In genomic region chr20:50196248-50196647, GRCh38 we compare ENCODE assay signal across 26 cellular contexts. TPM values are rescaled to one million over a fixed set of nuclear protein-coding genes. Genes with fewer than 3 reads are reported as not detected.
DNase-seq lines count a peak whose midpoint lies in the region; ATAC-seq and TF ChIP-seq lines count a peak whose summit lies in the region.
"Had no signal": no experiment of that assay in that cellular context is flagged by ENCODE, and none has a peak within 500 bp of the region (broad histone marks: within the 10 kb centered on the region; RNA-seq: fewer than 3 reads in every experiment).

No MANE protein-coding gene starts in this region.

- WGBS in upper lobe of left lung, 2 donors, result 78 to 92% methylated on average over 4 of the region's 4 CpGs

- peaks cover 0 to 48% (median 14%) of the 10 kb centered on the region in 4 donors for H3K36me3 ChIP-seq in upper lobe of left lung

- H3K9me3 ChIP-seq in upper lobe of left lung, result no peaks in the 10 kb centered on the region
- H3K9me3 ChIP-seq: ascending aorta had no signal

- H3K9me3 Mint-ChIP-seq in activated naive CD4-positive, alpha-beta T cell treated with anti-CD3 and anti-CD28 coated beads, Interleukin-2, amount 50 U/mL, for 72 hours, result no peaks in the 10 kb centered on the region
- H3K9me3 Mint-ChIP-seq in dendritic cell treated with granulocyte-macrophage colony-stimulating factor and Interleukin-4, amounts not matched to agents 40 ng/mL and 50 ng/mL, for 4 days, result no peaks in the 10 kb centered on the region
- H3K9me3 Mint-ChIP-seq: activated CD8-positive, alpha-beta T cell treated with anti-CD3 and anti-CD28 coated beads for 36 hours; activated naive CD4-positive, alpha-beta T cell treated with anti-CD3 and anti-CD28 coated beads, Interleukin-2, amount 10 ng/mL, durations not matched to agents 7 days and 5 days had no signal

- DNase-seq in activated naive CD4-positive, alpha-beta T cell treated with anti-CD3 and anti-CD28 coated beads, Interleukin-2, amount 50 U/mL, for 72 hours (ENCODE audit: low spot score in 2 of 2), result no peak
- no peak for DNase-seq in activated naive CD4-positive, alpha-beta T cell (lab: John Stamatoyannopoulos, UW)
- DNase-seq in NCI-H2171 (lab: John Stamatoyannopoulos, UW) (peak; percentile 65), upper lobe of left lung (no peak)
- no peak for DNase-seq in activated effector memory CD4-positive, alpha-beta T cell treated with anti-CD3 and anti-CD28 coated beads, Interleukin-2, amount 50 U/mL, for 16 hours
- DNase-seq: activated CD8-positive, alpha-beta T cell treated with anti-CD3 and anti-CD28 coated beads for 36 hours; activated naive CD4-positive, alpha-beta T cell treated with anti-CD3 and anti-CD28 coated beads, Interleukin-2, amount 10 ng/mL, durations not matched to agents 7 days and 5 days; activated T-cell treated with anti-CD3 and anti-CD28 coated beads, Interleukin-2, amount 50 U/mL, for 1 hour; caudate nucleus; EL; H7; head of caudate nucleus; mammary epithelial cell; NCI-H1105; NCI-H1930; NCI-H345; NCI-H748 treated with DMSO at 0.1 percent for 48 hours; nucleus accumbens; Right ventricle myocardium superior; stimulated activated CD4-positive, alpha-beta T cell treated with anti-CD3 and anti-CD28 coated beads, Interleukin-2, amount 100 ng/mL, for 24 hours had no signal

- no peaks in the 10 kb centered on the region for H3K27me3 Mint-ChIP-seq in dendritic cell treated with granulocyte-macrophage colony-stimulating factor and Interleukin-4, amounts not matched to agents 40 ng/mL and 50 ng/mL, for 4 days
- H3K27me3 Mint-ChIP-seq: activated CD8-positive, alpha-beta T cell treated with anti-CD3 and anti-CD28 coated beads for 36 hours had no signal

- H3K4me3 ChIP-seq in upper lobe of left lung, result no peak overlapping the region
- H3K4me3 ChIP-seq: smooth muscle cell had no signal

- peaks cover 60% of the 10 kb centered on the region for H3K4me1 Mint-ChIP-seq in dendritic cell treated with granulocyte-macrophage colony-stimulating factor and Interleukin-4, amounts not matched to agents 40 ng/mL and 50 ng/mL, for 4 days (ENCODE audit: low read depth)

- peaks cover 20 to 28% (median 23%) of the 10 kb centered on the region in 4 donors for H3K4me1 ChIP-seq in upper lobe of left lung

- no peak overlapping the region for H3K4me3 Mint-ChIP-seq in dendritic cell treated with granulocyte-macrophage colony-stimulating factor and Interleukin-4, amounts not matched to agents 40 ng/mL and 50 ng/mL, for 4 days
- H3K4me3 Mint-ChIP-seq: activated CD8-positive, alpha-beta T cell treated with anti-CD3 and anti-CD28 coated beads for 36 hours; activated naive CD4-positive, alpha-beta T cell treated with anti-CD3 and anti-CD28 coated beads, Interleukin-2, amount 10 ng/mL, durations not matched to agents 7 days and 5 days had no signal

- intact Hi-C loops in dendritic cell treated with granulocyte-macrophage colony-stimulating factor and Interleukin-4, amounts not matched to agents 40 ng/mL and 50 ng/mL, for 4 days (cut with micrococcal nuclease), result no loop called here

- no peak for ATAC-seq in activated naive CD4-positive, alpha-beta T cell treated with anti-CD3 and anti-CD28 coated beads, Interleukin-2, amount 50 U/mL, for 72 hours
- ATAC-seq in upper lobe of left lung (ENCODE audit: low FRiP score in 2 of 2) (no peak), GM21367 (IDR thresholded peaks at IDR 0.05; ENCODE audit: unreplicated experiment) (no peak)
- ATAC-seq: activated CD4-positive, CD25-positive, alpha-beta regulatory T cell treated with anti-CD3 and anti-CD28 coated beads, Interleukin-2, amount 50 U/mL, for 24 hours; activated CD8-positive, alpha-beta T cell treated with anti-CD3 and anti-CD28 coated beads for 36 hours had no signal

- H3K27ac Mint-ChIP-seq in activated naive CD4-positive, alpha-beta T cell treated with anti-CD3 and anti-CD28 coated beads, Interleukin-2, amount 50 U/mL, for 72 hours, result peak overlapping the region; percentile 19 to 57
- H3K27ac Mint-ChIP-seq in dendritic cell treated with granulocyte-macrophage colony-stimulating factor and Interleukin-4, amounts not matched to agents 40 ng/mL and 50 ng/mL, for 4 days, result peak overlapping the region; percentile 47
- H3K27ac Mint-ChIP-seq: activated CD8-positive, alpha-beta T cell treated with anti-CD3 and anti-CD28 coated beads for 36 hours; activated naive CD4-positive, alpha-beta T cell treated with anti-CD3 and anti-CD28 coated beads, Interleukin-2, amount 10 ng/mL, durations not matched to agents 7 days and 5 days had no signal

- H3K27me3 ChIP-seq in upper lobe of left lung, result no peaks in the 10 kb centered on the region
- H3K27me3 ChIP-seq: ascending aorta had no signal

- no peak for TF ChIP-seq EP300 in upper lobe of left lung (IDR thresholded peaks at IDR 0.05)

- TF ChIP-seq POLR2A in upper lobe of left lung (IDR thresholded peaks at IDR 0.05), result no peak

- no peak for TF ChIP-seq CTCF in upper lobe of left lung (IDR thresholded peaks at IDR 0.05)

- peak overlapping the region in 3 of 4 donors; percentile 48 to 100 (median 99) for H3K27ac ChIP-seq in upper lobe of left lung
- H3K27ac ChIP-seq: HL-60 had no signal

- peaks cover 19 to 24% of the 10 kb centered on the region in 2 donors for H3K36me3 Mint-ChIP-seq in activated naive CD4-positive, alpha-beta T cell treated with anti-CD3 and anti-CD28 coated beads, Interleukin-2, amount 50 U/mL, for 72 hours
- peaks cover 51% of the 10 kb centered on the region for H3K36me3 Mint-ChIP-seq in dendritic cell treated with granulocyte-macrophage colony-stimulating factor and Interleukin-4, amounts not matched to agents 40 ng/mL and 50 ng/mL, for 4 days (ENCODE audit: low read depth)

RNA-seq across cellular contexts. Expression of gene CEBPB, which starts 5.6 kb away (rescaled TPM):
- total RNA-seq in activated naive CD4-positive, alpha-beta T cell treated with anti-CD3 and anti-CD28 coated beads, Interleukin-2, amount 50 U/mL, for 72 hours, result 10 to 100 TPM; 29.0 to 50.9 TPM
- 100 to 1,000 TPM; 161 to 411 (median 292) TPM for total RNA-seq in upper lobe of left lung

RNA-seq across cellular contexts. Expression of gene PEDS1, which starts 42.7 kb away (rescaled TPM):
- 10 to 100 TPM; 14.8 to 21.2 TPM for total RNA-seq in activated naive CD4-positive, alpha-beta T cell treated with anti-CD3 and anti-CD28 coated beads, Interleukin-2, amount 50 U/mL, for 72 hours
- total RNA-seq in upper lobe of left lung, result 10 to 100 TPM; 30.4 to 59.3 (median 34.2) TPM
